Comparison of ENCODE assay signal across 20 cellular contexts in the genomic region with DNA sequence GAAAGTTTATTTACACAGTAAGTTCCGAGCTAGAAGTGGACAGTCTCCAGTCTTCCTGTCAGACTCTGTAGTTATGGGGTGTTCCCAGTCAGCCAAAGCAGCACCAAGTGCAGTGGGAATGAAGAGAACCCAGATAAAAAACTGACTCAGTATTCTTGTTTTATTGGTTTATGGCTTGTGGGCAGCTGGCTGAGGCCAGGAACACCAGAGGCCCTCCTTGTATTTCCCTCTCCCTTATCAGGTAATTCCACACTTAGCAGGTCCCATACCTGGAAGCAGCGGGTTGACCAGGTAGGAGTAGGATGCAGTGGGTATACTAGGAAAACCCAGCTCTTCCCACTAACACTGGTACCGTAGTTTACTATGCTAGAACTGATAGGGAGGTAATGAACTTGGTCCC.
"Had no signal": no experiment of that assay in that cellular context is flagged by ENCODE, and none has a peak within 500 bp of the region (broad histone marks: within the 10 kb centered on the region; RNA-seq: fewer than 3 reads in every experiment).

No MANE protein-coding gene starts in this region.

- H3K27me3 Mint-ChIP-seq: dendritic cell treated with granulocyte-macrophage colony-stimulating factor and Interleukin-4, amounts not matched to agents 40 ng/mL and 50 ng/mL, for 4 days; memory B cell; naive thymus-derived CD4-positive, alpha-beta T cell; type B pancreatic cell had no signal

- H3K4me3 ChIP-seq: gastroesophageal sphincter, left ventricle myocardium inferior, lower lobe of right lung, suprapubic skin, thyroid gland had no signal

- H3K4me3 Mint-ChIP-seq: dendritic cell treated with granulocyte-macrophage colony-stimulating factor and Interleukin-4, amounts not matched to agents 40 ng/mL and 50 ng/mL, for 4 days; immature natural killer cell; memory B cell; naive thymus-derived CD4-positive, alpha-beta T cell; nephron progenitor cell; type B pancreatic cell had no signal

- DNase-seq: glutamatergic neuron; immature natural killer cell; left ventricle myocardium inferior; lower lobe of right lung; naive thymus-derived CD4-positive, alpha-beta T cell; nephron progenitor cell; stimulated activated CD4-positive, alpha-beta T cell treated with anti-CD3 and anti-CD28 coated beads, Interleukin-2, amount 100 ng/mL, for 24 hours; stimulated activated naive CD8-positive, alpha-beta T cell treated with anti-CD3 and anti-CD28 coated beads, Interleukin-15, Interleukin-2, amounts not matched to agents 100 U/mL and 50 U/mL, for 24 hours; thyroid gland had no signal

- FAIRE-seq: colon, keratinocyte, urothelium cell line had no signal

- H3K9me3 Mint-ChIP-seq: dendritic cell treated with granulocyte-macrophage colony-stimulating factor and Interleukin-4, amounts not matched to agents 40 ng/mL and 50 ng/mL, for 4 days; immature natural killer cell; memory B cell; naive thymus-derived CD4-positive, alpha-beta T cell; nephron progenitor cell; type B pancreatic cell had no signal

- H3K27me3 ChIP-seq: gastroesophageal sphincter, neutrophil, suprapubic skin, thyroid gland had no signal

- H3K4me1 Mint-ChIP-seq: immature natural killer cell, memory B cell, nephron progenitor cell had no signal

- H3K9me3 ChIP-seq: gastroesophageal sphincter, left ventricle myocardium inferior, lower lobe of right lung, neutrophil, suprapubic skin, thyroid gland had no signal

- ATAC-seq: esophagus mucosa; gastroesophageal sphincter; lower lobe of right lung; naive thymus-derived CD4-positive, alpha-beta T cell; sciatic nerve; stimulated activated naive CD8-positive, alpha-beta T cell treated with anti-CD3 and anti-CD28 coated beads, Interleukin-15, Interleukin-2, amounts not matched to agents 100 U/mL and 50 U/mL, for 24 hours had no signal

- H3K27ac ChIP-seq: gastroesophageal sphincter, left ventricle myocardium inferior, lower lobe of right lung, neutrophil, suprapubic skin, thyroid gland had no signal

- H3K4me1 ChIP-seq: gastroesophageal sphincter, left ventricle myocardium inferior, lower lobe of right lung, suprapubic skin had no signal

- H3K27ac Mint-ChIP-seq: dendritic cell treated with granulocyte-macrophage colony-stimulating factor and Interleukin-4, amounts not matched to agents 40 ng/mL and 50 ng/mL, for 4 days; immature natural killer cell; memory B cell; type B pancreatic cell had no signal
